Comparison of ENCODE assay signal across 8 cellular contexts in genomic region chr2:86035883-86036789, GRCh38.
A peak's percentile ranks its signal among the peaks of the same experiment; 100 is the strongest.
DNase-seq lines count a peak whose midpoint lies in the region; ATAC-seq and TF ChIP-seq lines count a peak whose summit lies in the region.

No MANE protein-coding gene starts in this region.

- no peak overlapping the region for H3K4me3 Mint-ChIP-seq in WTC11

- H3K36me3 ChIP-seq in colonic mucosa = no peaks in the 10 kb centered on the region
- H3K36me3 ChIP-seq in HAP-1 (replicated peaks) = peaks cover 93% of the 10 kb centered on the region

- H3K9me3 ChIP-seq in colonic mucosa = no peaks in the 10 kb centered on the region
- no peaks in the 10 kb centered on the region for H3K9me3 ChIP-seq in HAP-1

- peaks cover 53% of the 10 kb centered on the region for H3K36me3 Mint-ChIP-seq in WTC11

- H3K9ac ChIP-seq in colonic mucosa (ENCODE audit: low read depth in 2 of 2, low read length in 2 of 2) = peak overlapping the region; percentile 19 to 48

- DNase-seq in NCI-H1694 treated with DMSO at 0.1 percent for 48 hours (lab: John Stamatoyannopoulos, UW) (peak; percentile 99), WTC11 (ENCODE audit: low spot score) (no peak), colonic mucosa (peak; percentile 67), lower leg skin (ENCODE audit: low spot score in 2 of 2) (peak; percentile 75 to 96), HAP-1 (ENCODE audit: low spot score in 2 of 2) (no peak)
- DNase-seq in stimulated activated CD8-positive, alpha-beta memory T cell treated with anti-CD3 and anti-CD28 coated beads, Interleukin-12 subunit alpha, Interleukin-12 subunit beta, amount 100 ng/mL, for 4 hours (ENCODE audit: low read depth) = peak; percentile 27

- peak overlapping the region; percentile 84 for H3K27ac ChIP-seq in colonic mucosa

- H3K27me3 ChIP-seq in colonic mucosa (no peaks in the 10 kb centered on the region), HAP-1 (ENCODE audit: low read depth) (no peaks in the 10 kb centered on the region)

- H3K4me3 ChIP-seq in colonic mucosa = no peak overlapping the region
- no peak overlapping the region for H3K4me3 ChIP-seq in lower leg skin (ENCODE audit: low read depth, poor library complexity, severe bottlenecking)
- H3K4me3 ChIP-seq in HAP-1 = no peak overlapping the region

- in situ Hi-C loops in HAP-1 (cut with MboI; ENCODE audit: low sequenced_read_pairs) = no loop called here

- peak overlapping the region; percentile 80; the same call in 1 of the 2 replicates for H3K27ac Mint-ChIP-seq in WTC11

- no peak for TF ChIP-seq POLR2A in lower leg skin (IDR thresholded peaks at IDR 0.05)

- H3K27me3 Mint-ChIP-seq in WTC11 (ENCODE audit: low read depth) = no peaks in the 10 kb centered on the region

- peaks cover 13% of the 10 kb centered on the region for H3K4me1 Mint-ChIP-seq in WTC11

- POLR2A ChIA-PET in WTC11 (lab: Charles Lee) = no interaction called here

- TF ChIP-seq CTCF in WTC11 (IDR thresholded peaks at IDR 0.05) (no peak), colonic mucosa (IDR thresholded peaks at IDR 0.05) (no peak), lower leg skin (IDR thresholded peaks at IDR 0.05) (peak in 1 of 3 donors; percentile 24)

- ATAC-seq in GM18498 (IDR thresholded peaks at IDR 0.05; ENCODE audit: unreplicated experiment) (peak; percentile 77), HG02840 (IDR thresholded peaks at IDR 0.05; ENCODE audit: low FRiP score, unreplicated experiment) (peak; percentile 67), WTC11 (peak; percentile 65)

- intact Hi-C loops in colonic mucosa (cut with DNase I) = no loop called here
- intact Hi-C loops in lower leg skin (cut with DNase I; ENCODE audit: low total_unique reads) = no loop called here

- H3K4me1 ChIP-seq in colonic mucosa = peaks cover 6% of the 10 kb centered on the region
- H3K4me1 ChIP-seq in HAP-1 = no peaks in the 10 kb centered on the region

- CTCF ChIA-PET in WTC11 (lab: Charles Lee) = interaction anchor here (0.9 to 2.6 kb wide), 9 partner anchors 11 to 312 kb away, joined by 3 to 36 read pairs (median 6); partner anchors contain the start of gene ST3GAL5

- 23 to 30% methylated on average over 12 of the region's 12 CpGs for WGBS in lower leg skin, 2 donors

- no peaks in the 10 kb centered on the region for H3K9me3 Mint-ChIP-seq in WTC11

TF ChIP-seq in WTC11, 78 proteins besides CTCF, POLR2A, EP300 and RAD21 (continues in another document):
- TF ChIP-seq AFF4 (CRISPR knock-in tag; IDR thresholded peaks at IDR 0.05; ENCODE audit: borderline replicate concordance) (no peak), TCF7 (CRISPR knock-in tag; IDR thresholded peaks at IDR 0.05; ENCODE audit: low read depth) (no peak), ZNF281 (CRISPR knock-in tag; IDR thresholded peaks at IDR 0.05) (no peak), NFE2L1 (CRISPR knock-in tag; IDR thresholded peaks at IDR 0.05) (no peak), TEAD4 (CRISPR knock-in tag; IDR thresholded peaks at IDR 0.05) (no peak), RORB (CRISPR knock-in tag; IDR thresholded peaks at IDR 0.05) (no peak), JUN (CRISPR knock-in tag; IDR thresholded peaks at IDR 0.05) (no peak), HMGXB4 (CRISPR knock-in tag; IDR thresholded peaks at IDR 0.05) (no peak), ESRRA (CRISPR knock-in tag; IDR thresholded peaks at IDR 0.05; ENCODE audit: borderline replicate concordance) (no peak), JAZF1 (CRISPR knock-in tag; IDR thresholded peaks at IDR 0.05) (no peak), MLX (CRISPR knock-in tag; IDR thresholded peaks at IDR 0.05) (no peak), KAT7 (CRISPR knock-in tag; IDR thresholded peaks at IDR 0.05; ENCODE audit: borderline replicate concordance) (no peak), FOXJ3 (CRISPR knock-in tag; IDR thresholded peaks at IDR 0.05; ENCODE audit: borderline replicate concordance) (no peak), TP53 (CRISPR knock-in tag; IDR thresholded peaks at IDR 0.05) (no peak), AR (CRISPR knock-in tag; IDR thresholded peaks at IDR 0.05) (no peak)

Comparison
In these comparisons a context has a peak if more than half of its experiments do, and no peak if none do; other contexts are left out.
1. DNase-seq: peak in NCI-H1694 treated with DMSO at 0.1 percent for 48 hours (single experiment), colonic mucosa (single experiment), lower leg skin (2 of 2) and stimulated activated CD8-positive, alpha-beta memory T cell treated with anti-CD3 and anti-CD28 coated beads, Interleukin-12 subunit alpha, Interleukin-12 subunit beta, amount 100 ng/mL, for 4 hours (single experiment); none in WTC11 (single experiment) and HAP-1 (0 of 2).
2. Peak in every context shown above with its lines, with median percentiles within 50 percentile points of each other: ATAC-seq.